Comparison of ENCODE assay signal across 8 cellular contexts in genomic region chr5:98928802-98929122, GRCh38. TPM values are rescaled to one million over a fixed set of nuclear protein-coding genes. Genes with fewer than 3 reads are reported as not detected.
DNase-seq lines count a peak whose midpoint lies in the region; TF ChIP-seq lines count a peak whose summit lies in the region.

CHD1 (minus strand) TSS chr5:98929007; CDS start chr5:98926386, 2,621 bp downstream.

- peak within 1 kb of the TSS; percentile 100 for H3K27ac Mint-ChIP-seq in nephron progenitor cell
- H3K27ac Mint-ChIP-seq in stimulated activated naive CD8-positive, alpha-beta T cell treated with anti-CD3 and anti-CD28 coated beads, Interleukin-15, Interleukin-2, amounts not matched to agents 100 ng/mL and 50 ng/mL, for 24 hours = peak within 1 kb of the TSS; percentile 100

- peaks cover 13% of the 10 kb centered on the region; the same call in 1 of the 2 replicates for H3K36me3 ChIP-seq in Loucy (ENCODE audit: insufficient read depth, low read length)

- no peaks in the 10 kb centered on the region for H3K27me3 ChIP-seq in Loucy (ENCODE audit: insufficient read depth, low read length, poor library complexity, severe bottlenecking)

- CTCF ChIA-PET in RWPE1 (lab: Yijun Ruan, JAX) = interaction anchor here (1.8 kb wide), 1 partner anchor 104 kb away, joined by 13 read pairs; no protein-coding TSS in a partner anchor

- H3K9me3 ChIP-seq in Loucy (ENCODE audit: insufficient read depth, low read depth, low read length) = no peaks in the 10 kb centered on the region

- peak within 1 kb of the TSS; percentile 97 for H3K4me3 Mint-ChIP-seq in nephron progenitor cell
- H3K4me3 Mint-ChIP-seq in stimulated activated naive CD8-positive, alpha-beta T cell treated with anti-CD3 and anti-CD28 coated beads, Interleukin-15, Interleukin-2, amounts not matched to agents 100 ng/mL and 50 ng/mL, for 24 hours = peak within 1 kb of the TSS; percentile 96

- H3K79me2 ChIP-seq in Loucy (ENCODE audit: insufficient read depth, low read length) = peaks cover 59% of the 10 kb centered on the region

- H3K4me1 Mint-ChIP-seq in nephron progenitor cell = peaks cover 44% of the 10 kb centered on the region
- H3K4me1 Mint-ChIP-seq in stimulated activated naive CD8-positive, alpha-beta T cell treated with anti-CD3 and anti-CD28 coated beads, Interleukin-15, Interleukin-2, amounts not matched to agents 100 ng/mL and 50 ng/mL, for 24 hours (ENCODE audit: low read depth) = peaks cover 75% of the 10 kb centered on the region

- peak within 1 kb of the TSS; percentile 100 for H3K27ac ChIP-seq in RWPE1

- peak within 1 kb of the TSS; percentile 94 for H3K9ac ChIP-seq in Loucy (ENCODE audit: low read depth, low read length, poor library complexity, severe bottlenecking)

- peaks cover 25% of the 10 kb centered on the region for H3K36me3 Mint-ChIP-seq in nephron progenitor cell (ENCODE audit: low read depth)
- H3K36me3 Mint-ChIP-seq in stimulated activated naive CD8-positive, alpha-beta T cell treated with anti-CD3 and anti-CD28 coated beads, Interleukin-15, Interleukin-2, amounts not matched to agents 100 ng/mL and 50 ng/mL, for 24 hours (ENCODE audit: low read depth) = peaks cover 43% of the 10 kb centered on the region

- H3K4me2 ChIP-seq in Loucy (ENCODE audit: low read depth, low read length, poor library complexity, severe bottlenecking) = peak within 1 kb of the TSS; percentile 83

- TF ChIP-seq CTCF in Loucy (conservative IDR thresholded peaks at IDR 0.05; ENCODE audit: low read length) (no peak), RWPE1 (conservative IDR thresholded peaks at IDR 0.05; ENCODE audit: low read depth) (no peak), fibroblast of mammary gland (conservative IDR thresholded peaks at IDR 0.05; ENCODE audit: control insufficient read depth, insufficient read depth, low read depth, low read length) (no peak), nephron progenitor cell (IDR thresholded peaks at IDR 0.05) (no peak)

- H3K9me3 Mint-ChIP-seq in nephron progenitor cell = no peaks in the 10 kb centered on the region
- H3K9me3 Mint-ChIP-seq in stimulated activated naive CD8-positive, alpha-beta T cell treated with anti-CD3 and anti-CD28 coated beads, Interleukin-15, Interleukin-2, amounts not matched to agents 100 ng/mL and 50 ng/mL, for 24 hours = no peaks in the 10 kb centered on the region

- H3K27me3 Mint-ChIP-seq in nephron progenitor cell (ENCODE audit: low read depth, poor library complexity) = no peaks in the 10 kb centered on the region
- H3K27me3 Mint-ChIP-seq in stimulated activated naive CD8-positive, alpha-beta T cell treated with anti-CD3 and anti-CD28 coated beads, Interleukin-15, Interleukin-2, amounts not matched to agents 100 ng/mL and 50 ng/mL, for 24 hours = no peaks in the 10 kb centered on the region

- no peaks in the 10 kb centered on the region for H3F3A ChIP-seq in Loucy (ENCODE audit: low read depth)

- H3K4me3 ChIP-seq in Loucy (ENCODE audit: low read length, poor library complexity, severe bottlenecking) = peak within 1 kb of the TSS; percentile 95
- H3K4me3 ChIP-seq in fibroblast of mammary gland (ENCODE audit: control insufficient read depth, low read depth, low read length) = peak within 1 kb of the TSS; percentile 95

- H3K9me2 ChIP-seq in Loucy (replicated peaks; ENCODE audit: low read depth, low read length) = no peaks in the 10 kb centered on the region

- H4K20me1 ChIP-seq in Loucy (ENCODE audit: insufficient read depth, low read length, poor library complexity, severe bottlenecking) = peaks cover 42% of the 10 kb centered on the region

- H2AFZ ChIP-seq in Loucy (ENCODE audit: low read length) = peak within 1 kb of the TSS; percentile 95

- DNase-seq in ELF-1 (ENCODE audit: low read depth, low spot score) (peak; percentile 97), H4 (ENCODE audit: low spot score) (peak; percentile 96), RWPE1 (ENCODE audit: low spot score) (peak; percentile 98), fibroblast of mammary gland (ENCODE audit: low read depth) (peak; percentile 93), nephron progenitor cell (peak; percentile 92)
- peak; percentile 92 for DNase-seq in activated T-helper 9 cell treated with anti-CD3 and anti-CD28 coated beads, Interleukin-2, amount 50 U/mL, for 16 hours (ENCODE audit: low read depth)

- H3K4me1 ChIP-seq in Loucy (ENCODE audit: insufficient read depth, low read length, poor library complexity, severe bottlenecking) = peaks cover 14% of the 10 kb centered on the region

- POLR2A ChIA-PET in RWPE1 (lab: Yijun Ruan, JAX; ENCODE audit: low non-redundant PET) = interaction anchor here (0.6 to 0.7 kb wide), 2 partner anchors 28 to 126 kb away, joined by 4 to 6 read pairs; no protein-coding TSS in a partner anchor

RNA-seq across cellular contexts. Expression of gene CHD1, which starts in this region (rescaled TPM):
- total RNA-seq in H4 (2014; rRNA removed; shearing (Covaris generic)) = 27.7 and 52.1 TPM in 2 replicates

Comparison
In these comparisons a context has a peak if more than half of its experiments do, and no peak if none do; other contexts are left out.
1. Peak in every context shown above with its lines: DNase-seq, H3K4me3 ChIP-seq and H3K27ac ChIP-seq.